17 cellular contexts compared by ENCODE assay signal in genomic region chr9:112547712-112548440, GRCh38.
"Had no signal": no experiment of that assay in that cellular context is flagged by ENCODE, and none has a peak within 500 bp of the region (broad histone marks: within the 10 kb centered on the region; RNA-seq: fewer than 3 reads in every experiment).

No MANE protein-coding gene starts in this region.

- H3K4me3 ChIP-seq: dorsolateral prefrontal cortex, pancreas, tibial nerve, uterus had no signal

- H3K9me3 Mint-ChIP-seq: memory B cell had no signal

- H3K4me3 Mint-ChIP-seq: memory B cell; naive thymus-derived CD4-positive, alpha-beta T cell; T-helper 17 cell had no signal

- H3K9me3 ChIP-seq: pancreas, tibial nerve, uterus had no signal

- H3K27ac ChIP-seq: dorsolateral prefrontal cortex, tibial nerve, uterus, VCaP had no signal

- ATAC-seq: activated naive CD4-positive, alpha-beta T cell treated with anti-CD3 and anti-CD28 coated beads, Interleukin-2, amount 50 U/mL, for 72 hours; naive thymus-derived CD4-positive, alpha-beta T cell; sciatic nerve; T-helper 17 cell had no signal

- H3K27ac Mint-ChIP-seq: memory B cell; naive thymus-derived CD4-positive, alpha-beta T cell; T-helper 17 cell had no signal

- H3K27me3 Mint-ChIP-seq: memory B cell; naive thymus-derived CD4-positive, alpha-beta T cell; T-helper 17 cell had no signal

- DNase-seq: activated CD4-positive, alpha-beta T cell treated with anti-CD3 and anti-CD28 coated beads, Interleukin-2, amount 50 U/mL, for 48 hours; activated gamma-delta T cell; caudate nucleus; dorsolateral prefrontal cortex; foreskin melanocyte; naive thymus-derived CD4-positive, alpha-beta T cell; stimulated activated naive CD4-positive, alpha-beta T cell; substantia nigra; T-helper 17 cell; uterus had no signal

- H3K27me3 ChIP-seq: dorsolateral prefrontal cortex, pancreas, tibial nerve, uterus had no signal

- H3K36me3 ChIP-seq: pancreas, tibial nerve, uterus had no signal

- H3K36me3 Mint-ChIP-seq: activated naive CD4-positive, alpha-beta T cell treated with anti-CD3 and anti-CD28 coated beads, Interleukin-2, amount 50 U/mL, for 72 hours; memory B cell had no signal

- H3K4me1 ChIP-seq: tibial nerve had no signal

- FAIRE-seq: endometrium, pancreas had no signal
